5 cellular contexts compared by ENCODE assay signal in the genomic region with DNA sequence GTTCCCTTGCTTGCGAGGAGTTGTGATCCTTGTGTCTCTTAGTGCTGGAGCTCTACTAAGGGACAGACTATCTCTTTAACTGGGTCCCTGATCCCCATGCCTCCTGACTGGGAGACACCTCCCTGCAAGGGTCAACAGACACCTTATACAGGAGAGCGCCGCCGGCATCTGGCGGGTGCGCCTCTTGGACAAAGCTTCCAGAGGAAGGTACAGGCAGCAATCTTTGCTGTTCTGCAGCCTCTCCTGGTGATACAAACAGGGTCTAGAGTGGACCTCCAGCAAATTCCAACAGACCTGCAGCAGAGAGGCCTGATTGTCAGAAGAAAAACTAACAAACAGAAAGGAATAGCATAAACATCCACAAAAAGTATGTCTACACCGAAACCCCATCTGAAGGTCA.
"Had no signal": no experiment of that assay in that cellular context is flagged by ENCODE, and none has a peak within 500 bp of the region (broad histone marks: within the 10 kb centered on the region; RNA-seq: fewer than 3 reads in every experiment).

No MANE protein-coding gene starts in this region.

- DNase-seq: IMR-90, KBM-7, KG1 had no signal

- ATAC-seq: HepG2, K562 had no signal
